8 cellular contexts compared by ENCODE assay signal in the genomic region with DNA sequence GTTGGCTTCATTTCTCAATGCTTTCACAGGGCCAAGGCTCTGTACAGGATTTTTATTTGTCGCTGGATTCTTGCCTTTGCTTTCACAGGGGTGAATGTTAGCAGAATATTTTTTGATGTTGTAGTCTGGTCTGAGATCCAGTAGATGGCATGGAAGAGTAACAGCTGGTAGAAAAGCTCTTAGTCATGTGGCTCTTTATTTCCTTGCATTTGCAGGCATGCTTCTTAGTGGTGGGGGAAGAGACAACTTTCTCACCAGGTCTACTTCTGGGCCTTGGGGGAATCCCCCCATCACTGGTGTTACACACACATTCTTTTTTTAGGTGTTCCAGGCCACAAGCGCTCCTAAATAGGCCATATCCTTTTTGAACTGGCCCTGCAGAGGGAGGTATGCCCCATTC. TPM values are rescaled to one million over a fixed set of nuclear protein-coding genes. Genes with fewer than 3 reads are reported as not detected.
A peak's percentile ranks its signal among the peaks of the same experiment; 100 is the strongest.
DNase-seq lines count a peak whose midpoint lies in the region; ATAC-seq and TF ChIP-seq lines count a peak whose summit lies in the region.

No MANE protein-coding gene starts in this region.

- H3K4me3 Mint-ChIP-seq in endothelial cell (ENCODE audit: unreplicated experiment), result no peak overlapping the region

- no peaks in the 10 kb centered on the region for H3K36me3 ChIP-seq in BJ (ENCODE audit: control insufficient read depth, insufficient read depth, low read length)

- no peaks in the 10 kb centered on the region for H3K9me3 Mint-ChIP-seq in endothelial cell (ENCODE audit: unreplicated experiment)

- ATAC-seq in GM19397 (IDR thresholded peaks at IDR 0.05; ENCODE audit: unreplicated experiment) (peak; percentile 72), omental fat pad (ENCODE audit: low FRiP score) (no peak)

- no peak overlapping the region for H3K27ac Mint-ChIP-seq in endothelial cell (ENCODE audit: unreplicated experiment)

- H3K4me3 ChIP-seq in BJ (ENCODE audit: low read depth, low read length), result no peak overlapping the region
- H3K4me3 ChIP-seq in epithelial cell of esophagus (ENCODE audit: low read length), result no peak overlapping the region

- POLR2A ChIA-PET in BJ (lab: Charles Lee), result no interaction called here

- no peaks in the 10 kb centered on the region; the same call in 1 of the 2 replicates for H3K27me3 ChIP-seq in BJ (ENCODE audit: control insufficient read depth, insufficient read depth, low read length)

- peaks cover 19% of the 10 kb centered on the region for H3K4me1 Mint-ChIP-seq in endothelial cell (ENCODE audit: unreplicated experiment)

- CTCF ChIA-PET in BJ (lab: Yijun Ruan, JAX), result interaction anchor here (0.6 to 1.2 kb wide), 3 partner anchors 284 to 641 kb away, joined by 3 read pairs; no protein-coding TSS in a partner anchor

- TF ChIP-seq CTCF in BJ (IDR thresholded peaks at IDR 0.05; ENCODE audit: insufficient read depth, low read depth, low read length) (peak; percentile 54), epithelial cell of esophagus (IDR thresholded peaks at IDR 0.05; ENCODE audit: insufficient read depth, low read depth, low read length, missing control alignments) (peak; percentile 71), omental fat pad (IDR thresholded peaks at IDR 0.05) (no peak), endothelial cell (IDR thresholded peaks at IDR 0.05; ENCODE audit: unreplicated experiment) (no peak)

- peaks cover 2% of the 10 kb centered on the region for H3K27me3 Mint-ChIP-seq in endothelial cell (ENCODE audit: unreplicated experiment)

- H3K36me3 Mint-ChIP-seq in endothelial cell (ENCODE audit: low read depth, unreplicated experiment), result no peaks in the 10 kb centered on the region

- DNase-seq in BJ (ENCODE audit: low read depth) (no peak), KBM-7 (peak; percentile 8), epithelial cell of esophagus (ENCODE audit: low read depth) (peak; percentile 51), omental fat pad (ENCODE audit: low spot score) (no peak), NCI-H2029 treated with DMSO at 0.1 percent for 48 hours (lab: John Stamatoyannopoulos, UW) (no peak), endothelial cell (ENCODE audit: low spot score) (no peak), amygdala (lab: John Stamatoyannopoulos, UW) (no peak)

- in situ Hi-C loops in KBM-7 (cut with MboI; ENCODE audit: low pct_unique_long_range_greater_than_20kb, low sequenced_read_pairs), result no loop called here

RNA-seq across cellular contexts. Expression of gene DKK2, which starts 58.2 kb away (rescaled TPM):
- 0.25 and 0.37 TPM in 2 replicates for polyA plus RNA-seq in BJ (2011; rRNA removed)
- polyA minus RNA-seq in BJ (2011; rRNA and poly(A)+ RNA removed), result 0.09 and 0.10 TPM in 2 replicates
- 1 to 10 TPM in 1 of 4 donors, under 1 TPM in 3; 0.28 to 1.3 (median 0.67) TPM for total RNA-seq in omental fat pad
- total RNA-seq in endothelial cell (ENCODE audit: unreplicated experiment), result 8.0 TPM

Comparison
In these comparisons a context has a peak if more than half of its experiments do, and no peak if none do; other contexts are left out.
1. DNase-seq: peak in KBM-7 (single experiment) and epithelial cell of esophagus (single experiment); none in BJ (single experiment), omental fat pad (single experiment), NCI-H2029 treated with DMSO at 0.1 percent for 48 hours (single experiment), endothelial cell (single experiment) and amygdala (0 of 56).
2. CTCF ChIP-seq: peak in BJ (single experiment) and epithelial cell of esophagus (single experiment); none in omental fat pad (0 of 3) and endothelial cell (single experiment).